Comparison of ENCODE assay signal across 21 cellular contexts in genomic region chr2:60493804-60494392, GRCh38. TPM values are rescaled to one million over a fixed set of nuclear protein-coding genes. Genes with fewer than 3 reads are reported as not detected.
DNase-seq lines count a peak whose midpoint lies in the region; ATAC-seq and TF ChIP-seq lines count a peak whose summit lies in the region.
"Had no signal": no experiment of that assay in that cellular context is flagged by ENCODE, and none has a peak within 500 bp of the region (broad histone marks: within the 10 kb centered on the region; RNA-seq: fewer than 3 reads in every experiment).

No MANE protein-coding gene starts in this region.

- H3K36me3 ChIP-seq in DOHH2 (ENCODE audit: control insufficient read depth, low read length) = peaks cover 97% of the 10 kb centered on the region
- H3K36me3 ChIP-seq: SJSA1 had no signal

- H3K9me3 Mint-ChIP-seq in stimulated activated memory B cell treated with anti-CD40 and anti-IgM and Interleukin-4, amounts not matched to agents 10 μg/mL and 1 μg/mL and 100 μg/mL, for 72 hours = no peaks in the 10 kb centered on the region
- H3K9me3 Mint-ChIP-seq in activated CD8-positive, alpha-beta T cell treated with anti-CD3 and anti-CD28 coated beads for 36 hours = no peaks in the 10 kb centered on the region
- H3K9me3 Mint-ChIP-seq: HFFc6 had no signal

- H3K79me2 ChIP-seq in DOHH2 (ENCODE audit: control insufficient read depth, low read length) = peaks cover 100% of the 10 kb centered on the region

- POLR2A ChIA-PET in activated CD8-positive, alpha-beta T cell treated with anti-CD3 and anti-CD28 coated beads for 36 hours (lab: Charles Lee) = no interaction called here

- H3K4me1 Mint-ChIP-seq in stimulated activated memory B cell treated with anti-CD40 and anti-IgM and Interleukin-4, amounts not matched to agents 10 μg/mL and 1 μg/mL and 100 μg/mL, for 72 hours = peaks cover 99% of the 10 kb centered on the region
- peaks cover 1% of the 10 kb centered on the region for H3K4me1 Mint-ChIP-seq in activated CD8-positive, alpha-beta T cell treated with anti-CD3 and anti-CD28 coated beads for 36 hours (ENCODE audit: low read depth)
- H3K4me1 Mint-ChIP-seq: CD4-positive, alpha-beta memory T cell had no signal

- H3K9me2 ChIP-seq in DOHH2 (replicated peaks; ENCODE audit: control insufficient read depth, low read length) = no peaks in the 10 kb centered on the region

- no peak overlapping the region for H3K27ac ChIP-seq in DOHH2 (ENCODE audit: low read depth, low read length)
- H3K27ac ChIP-seq: SJSA1 had no signal

- H4K20me1 ChIP-seq in DOHH2 (ENCODE audit: control insufficient read depth, insufficient read depth, low read depth, low read length) = peaks cover 46% of the 10 kb centered on the region

- intact Hi-C loops in activated CD8-positive, alpha-beta T cell treated with anti-CD3 and anti-CD28 coated beads for 36 hours (cut with micrococcal nuclease) = no loop called here

- H3K36me3 Mint-ChIP-seq in stimulated activated memory B cell treated with anti-CD40 and anti-IgM and Interleukin-4, amounts not matched to agents 10 μg/mL and 1 μg/mL and 100 μg/mL, for 72 hours = peaks cover 47% of the 10 kb centered on the region
- H3K36me3 Mint-ChIP-seq in activated CD8-positive, alpha-beta T cell treated with anti-CD3 and anti-CD28 coated beads for 36 hours (ENCODE audit: low read depth) = no peaks in the 10 kb centered on the region
- H3K36me3 Mint-ChIP-seq: CD4-positive, alpha-beta memory T cell had no signal

- no peaks in the 10 kb centered on the region for H3K27me3 Mint-ChIP-seq in stimulated activated memory B cell treated with anti-CD40 and anti-IgM and Interleukin-4, amounts not matched to agents 10 μg/mL and 1 μg/mL and 100 μg/mL, for 72 hours
- H3K27me3 Mint-ChIP-seq in activated CD8-positive, alpha-beta T cell treated with anti-CD3 and anti-CD28 coated beads for 36 hours = peaks cover 2% of the 10 kb centered on the region

- H3K4me3 ChIP-seq in DOHH2 (ENCODE audit: low read length) = no peak overlapping the region
- H3K4me3 ChIP-seq: K562, SJSA1 had no signal

- peaks cover 11% of the 10 kb centered on the region for H3F3A ChIP-seq in DOHH2 (ENCODE audit: control insufficient read depth, insufficient read depth)

- H3K4me3 Mint-ChIP-seq in stimulated activated memory B cell treated with anti-CD40 and anti-IgM and Interleukin-4, amounts not matched to agents 10 μg/mL and 1 μg/mL and 100 μg/mL, for 72 hours = peak overlapping the region; percentile 38
- no peak overlapping the region for H3K4me3 Mint-ChIP-seq in activated CD8-positive, alpha-beta T cell treated with anti-CD3 and anti-CD28 coated beads for 36 hours
- H3K4me3 Mint-ChIP-seq: CD4-positive, alpha-beta memory T cell; HFFc6 had no signal

- CTCF ChIA-PET in activated CD8-positive, alpha-beta T cell treated with anti-CD3 and anti-CD28 coated beads for 36 hours (lab: Charles Lee) = interaction anchor here (1.0 to 1.8 kb wide), 2 partner anchors 88 to 149 kb away, joined by 3 to 7 read pairs; no protein-coding TSS in a partner anchor

- H3K4me2 ChIP-seq in DOHH2 (ENCODE audit: low read length) = peak overlapping the region; percentile 16; the same call in 1 of the 2 replicates

- ATAC-seq in stimulated activated memory B cell treated with anti-CD40 and anti-IgM and Interleukin-4, amounts not matched to agents 10 μg/mL and 1 μg/mL and 100 μg/mL, for 72 hours = no peak
- ATAC-seq in activated CD8-positive, alpha-beta T cell treated with anti-CD3 and anti-CD28 coated beads for 36 hours = no peak
- ATAC-seq in GM21723 (IDR thresholded peaks at IDR 0.05; ENCODE audit: unreplicated experiment) (no peak), HG03432 (IDR thresholded peaks at IDR 0.05; ENCODE audit: unreplicated experiment) (no peak)
- ATAC-seq: K562, Right ventricle myocardium inferior had no signal

- no peaks in the 10 kb centered on the region for H3K27me3 ChIP-seq in DOHH2 (ENCODE audit: control insufficient read depth, low read length)
- H3K27me3 ChIP-seq: SJSA1 had no signal

- peak overlapping the region; percentile 88 for H3K27ac Mint-ChIP-seq in stimulated activated memory B cell treated with anti-CD40 and anti-IgM and Interleukin-4, amounts not matched to agents 10 μg/mL and 1 μg/mL and 100 μg/mL, for 72 hours
- H3K27ac Mint-ChIP-seq in activated CD8-positive, alpha-beta T cell treated with anti-CD3 and anti-CD28 coated beads for 36 hours = no peak overlapping the region
- H3K27ac Mint-ChIP-seq: CD4-positive, alpha-beta memory T cell; HFFc6 had no signal

- DNase-seq in NCI-H69 (lab: John Stamatoyannopoulos, UW) (peak; percentile 4), left kidney (ENCODE audit: low read depth, low spot score) (peak; percentile 66), GM19240 (ENCODE audit: insufficient read length, low spot score) (no peak)
- DNase-seq in activated CD8-positive, alpha-beta T cell treated with anti-CD3 and anti-CD28 coated beads for 36 hours = no peak
- DNase-seq: CD4-positive, alpha-beta memory T cell; GF-D8; H7; HFFc6; MM.1S; NCI-H1092; NCI-H1436 treated with DMSO at 0.1 percent for 48 hours; NCI-H1930; NCI-H345; NCI-H524 treated with DMSO at 0.1 percent for 48 hours had no signal

- no peak for TF ChIP-seq CTCF in DOHH2 (IDR thresholded peaks at IDR 0.05; ENCODE audit: low read depth, low read length, poor library complexity, severe bottlenecking)
- TF ChIP-seq CTCF in activated CD8-positive, alpha-beta T cell treated with anti-CD3 and anti-CD28 coated beads for 36 hours (IDR thresholded peaks at IDR 0.05) = no peak

- no peaks in the 10 kb centered on the region for H3K9me3 ChIP-seq in DOHH2 (ENCODE audit: control insufficient read depth, insufficient read depth, low read length)
- H3K9me3 ChIP-seq: SJSA1 had no signal

- peaks cover 100% of the 10 kb centered on the region for H3K4me1 ChIP-seq in DOHH2 (ENCODE audit: control insufficient read depth, low read length)
- H3K4me1 ChIP-seq: SJSA1 had no signal

RNA-seq across cellular contexts. Expression of gene BCL11A, which starts 59.6 kb away (rescaled TPM):
- total RNA-seq in activated CD8-positive, alpha-beta T cell treated with anti-CD3 and anti-CD28 coated beads for 36 hours = under 1 TPM; 0.45 to 0.54 TPM

Comparison
In these comparisons a context has a peak if more than half of its experiments do, and no peak if none do; other contexts are left out.
1. DNase-seq: peak in NCI-H69 (single experiment) and left kidney (single experiment); none in activated CD8-positive, alpha-beta T cell treated with anti-CD3 and anti-CD28 coated beads for 36 hours (single experiment) and GM19240 (single experiment).